8 cellular contexts compared by ENCODE assay signal in the genomic region with DNA sequence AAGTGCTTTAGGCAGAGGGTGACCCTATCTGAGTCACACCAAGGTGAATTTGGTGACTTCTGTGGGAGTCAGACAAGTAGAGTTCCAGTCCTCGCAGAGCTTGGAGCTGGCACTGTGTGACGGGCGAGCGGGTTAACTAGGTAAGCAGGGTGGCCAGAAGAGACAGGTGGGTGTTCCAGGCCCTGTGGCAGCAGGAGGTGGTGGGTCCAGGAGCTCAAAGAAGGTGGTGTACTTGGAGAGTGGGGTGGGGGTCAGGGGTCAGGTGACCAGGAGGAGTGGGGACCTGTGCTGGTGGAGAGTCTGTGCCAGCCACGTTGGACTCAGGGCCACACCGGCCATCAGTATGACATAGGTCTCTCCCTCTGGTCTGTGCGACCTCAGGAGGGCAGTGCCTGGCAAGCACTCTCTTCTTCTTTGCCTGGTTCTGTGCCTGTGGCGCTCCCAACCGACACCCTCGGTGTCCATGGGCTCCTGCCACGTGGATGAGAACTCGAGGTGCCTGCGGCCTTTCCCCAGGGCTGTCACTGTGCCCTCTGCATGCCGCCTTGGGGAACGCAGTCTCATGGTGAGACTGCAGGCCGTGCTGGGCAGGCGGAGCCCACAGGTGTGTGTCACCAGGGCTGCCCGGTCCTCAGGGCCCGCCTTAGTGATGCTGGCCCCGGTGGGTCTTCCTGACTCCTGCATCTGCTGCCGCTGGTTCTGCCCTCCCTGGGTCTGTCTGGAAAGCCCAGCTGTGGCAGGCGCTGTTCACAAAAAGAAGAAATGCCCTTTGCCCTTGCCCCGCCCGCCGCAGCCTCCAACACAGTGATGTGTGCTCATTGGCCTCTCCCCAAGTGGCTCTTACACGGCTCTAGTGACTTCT. TPM values are rescaled to one million over a fixed set of nuclear protein-coding genes. Genes with fewer than 3 reads are reported as not detected.
DNase-seq lines count a peak whose midpoint lies in the region; ATAC-seq and TF ChIP-seq lines count a peak whose summit lies in the region.
"Had no signal": no experiment of that assay in that cellular context is flagged by ENCODE, and none has a peak within 500 bp of the region (broad histone marks: within the 10 kb centered on the region; RNA-seq: fewer than 3 reads in every experiment).

No MANE protein-coding gene starts in this region.

- peak overlapping the region; percentile 76 for H3K4me3 Mint-ChIP-seq in GM23338

- H3K4me2 ChIP-seq in GM23338 (peak overlapping the region; percentile 75; the same call in 1 of the 2 replicates), SU-DHL-6 (ENCODE audit: low read depth, low read length, poor library complexity, severe bottlenecking) (no peak overlapping the region), fibroblast of lung (ENCODE audit: extremely low read depth, insufficient read depth, low read length) (peak overlapping the region; percentile 23)

- H3K36me3 ChIP-seq in GM23338 (ENCODE audit: insufficient read depth): peaks cover 7% of the 10 kb centered on the region; the same call in 1 of the 2 replicates
- H3K36me3 ChIP-seq in SU-DHL-6 (ENCODE audit: low read length): no peaks in the 10 kb centered on the region
- peaks cover 23% of the 10 kb centered on the region for H3K36me3 ChIP-seq in fibroblast of lung (ENCODE audit: control insufficient read depth, insufficient read depth, low read length)
- H3K36me3 ChIP-seq in gastrocnemius medialis: peaks cover 0 to 27% of the 10 kb centered on the region in 2 donors

- peaks cover 9% of the 10 kb centered on the region; the same call in 1 of the 2 replicates for H3F3A ChIP-seq in GM23338 (replicated peaks; ENCODE audit: low read depth)
- H3F3A ChIP-seq in SU-DHL-6 (ENCODE audit: insufficient read depth): peaks cover 19% of the 10 kb centered on the region

- CTCF ChIA-PET in HEK293T (lab: Yijun Ruan, JAX): no interaction called here

- no peak overlapping the region for H3K4me3 ChIP-seq in GM23338
- no peak overlapping the region for H3K4me3 ChIP-seq in SU-DHL-6 (ENCODE audit: insufficient read depth, low read length, poor library complexity, severe bottlenecking)
- peak overlapping the region in 1 of 4 experiments; percentile 62 for H3K4me3 ChIP-seq in fibroblast of lung (replicated peaks in 1 of 4; ENCODE audit: control extremely low read depth in 1 of 4, insufficient read depth in 1 of 4, low read depth in 3 of 4, low read length in 4 of 4)
- peak overlapping the region in 1 of 4 donors; percentile 37 for H3K4me3 ChIP-seq in gastrocnemius medialis

- H3K4me1 ChIP-seq in GM23338 (ENCODE audit: insufficient read depth): peaks cover 7% of the 10 kb centered on the region; the same call in 1 of the 2 replicates
- H3K4me1 ChIP-seq in fibroblast of lung (ENCODE audit: control insufficient read depth, extremely low read depth, insufficient read depth, low read length): peaks cover 8% of the 10 kb centered on the region
- peaks cover 23 to 38% of the 10 kb centered on the region in 2 donors for H3K4me1 ChIP-seq in gastrocnemius medialis

- no peak overlapping the region for H2AFZ ChIP-seq in GM23338
- no peak overlapping the region for H2AFZ ChIP-seq in SU-DHL-6 (ENCODE audit: low read depth, low read length, severe bottlenecking)
- no peak overlapping the region for H2AFZ ChIP-seq in fibroblast of lung (ENCODE audit: low read length)

- peaks cover 30% of the 10 kb centered on the region for H3K36me3 Mint-ChIP-seq in GM23338 (ENCODE audit: low read depth)

- no peak for TF ChIP-seq POLR2A in gastrocnemius medialis (IDR thresholded peaks at IDR 0.05)

- H3K4me1 Mint-ChIP-seq in GM23338: peaks cover 3% of the 10 kb centered on the region

- H3K27me3 Mint-ChIP-seq in GM23338 (ENCODE audit: insufficient read depth, low read depth, poor library complexity): peaks cover 36% of the 10 kb centered on the region

- in situ Hi-C loops in gastrocnemius medialis (cut with MboI; ENCODE audit: low sequenced_read_pairs in 4 of 4): loop anchor here in 1 of 4 donors (25.0 kb wide), 1 partner anchor 136 kb away; no protein-coding TSS in a partner anchor

- H3K27ac ChIP-seq in GM23338 (ENCODE audit: low read depth) (no peak overlapping the region), SU-DHL-6 (ENCODE audit: low read depth, low read length) (no peak overlapping the region), fibroblast of lung (ENCODE audit: insufficient read depth, low read length) (no peak overlapping the region), gastrocnemius medialis (peak overlapping the region in 3 of 4 donors; percentile 92)

- H3K9me3 ChIP-seq in SU-DHL-6 (ENCODE audit: insufficient read depth, low read length): no peaks in the 10 kb centered on the region
- H3K9me3 ChIP-seq in fibroblast of lung (ENCODE audit: control insufficient read depth, insufficient read depth, low read depth, low read length): no peaks in the 10 kb centered on the region
- no peaks in the 10 kb centered on the region for H3K9me3 ChIP-seq in gastrocnemius medialis

- DNase-seq in GM23338 (ENCODE audit: low spot score) (no peak), fibroblast of lung (ENCODE audit: low read depth in 2 of 2) (no peak), gastrocnemius medialis (no peak), GOT3 (lab: John Stamatoyannopoulos, UW) (no peak), NCI-H82 treated with DMSO at 0.1 percent for 48 hours (lab: John Stamatoyannopoulos, UW; ENCODE audit: unreplicated experiment) (no peak), HEK293T (ENCODE audit: extremely low spot score) (no peak)

- H3K79me2 ChIP-seq in GM23338 (replicated peaks; ENCODE audit: insufficient read depth): no peaks in the 10 kb centered on the region
- H3K79me2 ChIP-seq in SU-DHL-6 (ENCODE audit: insufficient read depth, low read length): no peaks in the 10 kb centered on the region
- H3K79me2 ChIP-seq in fibroblast of lung (ENCODE audit: control insufficient read depth, insufficient read depth, low read length): peaks cover 9% of the 10 kb centered on the region

- peaks cover 17% of the 10 kb centered on the region for H3K27me3 ChIP-seq in GM23338 (ENCODE audit: insufficient read depth)
- H3K27me3 ChIP-seq in SU-DHL-6 (ENCODE audit: low read length): no peaks in the 10 kb centered on the region
- H3K27me3 ChIP-seq in fibroblast of lung (ENCODE audit: control insufficient read depth, insufficient read depth, low read length): no peaks in the 10 kb centered on the region
- no peaks in the 10 kb centered on the region for H3K27me3 ChIP-seq in gastrocnemius medialis

- POLR2A ChIA-PET in HEK293T (lab: Yijun Ruan, JAX): no interaction called here

- peak overlapping the region; percentile 57; the same call in 1 of the 2 replicates for H3K9ac ChIP-seq in SU-DHL-6 (ENCODE audit: low read length)
- no peak overlapping the region for H3K9ac ChIP-seq in fibroblast of lung (ENCODE audit: insufficient read depth, low read length)

- H4K20me1 ChIP-seq in GM23338 (replicated peaks; ENCODE audit: insufficient read depth) (peaks cover 3% of the 10 kb centered on the region), SU-DHL-6 (ENCODE audit: low read depth, low read length) (no peaks in the 10 kb centered on the region), fibroblast of lung (ENCODE audit: control insufficient read depth, extremely low read depth, insufficient read depth, low read length) (no peaks in the 10 kb centered on the region)

- H3K27ac Mint-ChIP-seq in GM23338: no peak overlapping the region

- intact Hi-C loops in gastrocnemius medialis (cut with DNase I; ENCODE audit: low total_unique reads): loop anchor here (2.0 to 10.0 kb wide), 3 partner anchors 393 to 655 kb away; a partner anchor contains a TSS

- no peak for TF ChIP-seq CTCF in GM23338 (conservative IDR thresholded peaks at IDR 0.05; ENCODE audit: low read depth in 2 of 2)
- TF ChIP-seq CTCF in SU-DHL-6 (IDR thresholded peaks at IDR 0.05; ENCODE audit: insufficient read depth, low read length, poor library complexity, severe bottlenecking): no peak
- no peak for TF ChIP-seq CTCF in fibroblast of lung (conservative IDR thresholded peaks at IDR 0.05 in 1 of 2, IDR thresholded peaks at IDR 0.05 in 1 of 2; ENCODE audit: low read depth in 1 of 2, low read length in 2 of 2)
- no peak for TF ChIP-seq CTCF in gastrocnemius medialis (IDR thresholded peaks at IDR 0.05 in 4 of 5, conservative IDR thresholded peaks at IDR 0.05 in 1 of 5)

- ATAC-seq in GM23338: no peak
- no peak for ATAC-seq in gastrocnemius medialis

- no peaks in the 10 kb centered on the region for H3K9me3 Mint-ChIP-seq in GM23338

- no peaks in the 10 kb centered on the region for H3K9me2 ChIP-seq in GM23338 (ENCODE audit: insufficient read depth)
- no peaks in the 10 kb centered on the region for H3K9me2 ChIP-seq in SU-DHL-6 (replicated peaks; ENCODE audit: insufficient read depth, low read length)

TF ChIP-seq in GM23338, 12 proteins besides CTCF, POLR2A, EP300 and RAD21 (continues in another document):
- TF ChIP-seq STAT1 (IDR thresholded peaks at IDR 0.05; ENCODE audit: unreplicated experiment): no peak
- TF ChIP-seq EZH2 (IDR thresholded peaks at IDR 0.05; ENCODE audit: low read depth, unreplicated experiment): no peak

TF ChIP-seq in HEK293T, 16 proteins besides CTCF, POLR2A, EP300 and RAD21 (continues in another document):
- no peak for TF ChIP-seq SP1 (IDR thresholded peaks at IDR 0.05)

RNA-seq across cellular contexts. Expression of a gene that starts 1.6 kb away (rescaled TPM):
- total RNA-seq in GM23338 (2014; rRNA removed; shearing (Covaris generic)): 24.3 and 26.0 TPM in 2 replicates
- polyA plus RNA-seq in GM23338 (2016; fragmentation: Nextera tagmentation; extraction: Ambion mirVana) (19.7 and 20.9 TPM in 2 replicates), fibroblast of lung (13.1 and 15.2 TPM in 2 replicates)
- total RNA-seq in fibroblast of lung (18.5 and 20.3 TPM in 2 replicates), gastrocnemius medialis (1 to 10 TPM; 7.8 to 9.8 (median 8.2) TPM)
- 12.6 and 17.4 TPM in 2 replicates for polyA plus RNA-seq in fibroblast of lung (2012)
- polyA minus RNA-seq in fibroblast of lung (ENCODE audit: low replicate concordance): 4.7 and 17.0 TPM in 2 replicates

RNA-seq across cellular contexts. Expression of a gene that starts 6.7 kb away (rescaled TPM):
- total RNA-seq in GM23338 (2014; rRNA removed; shearing (Covaris generic)): 48.8 and 50.6 TPM in 2 replicates
- polyA plus RNA-seq in GM23338 (2016; fragmentation: Nextera tagmentation; extraction: Ambion mirVana): 9.6 and 12.3 TPM in 2 replicates
- 30.8 and 34.0 TPM in 2 replicates for total RNA-seq in fibroblast of lung
- polyA plus RNA-seq in fibroblast of lung: 19.7 and 25.9 TPM in 2 replicates
- 29.3 and 39.7 TPM in 2 replicates for polyA plus RNA-seq in fibroblast of lung (2012)
- 7.3 and 8.1 TPM in 2 replicates for polyA minus RNA-seq in fibroblast of lung (ENCODE audit: low replicate concordance)
- 10 to 100 TPM; 21.9 to 52.1 (median 40.5) TPM for total RNA-seq in gastrocnemius medialis

RNA-seq across cellular contexts. Expression of a gene that starts 18.9 kb away (rescaled TPM):
- total RNA-seq in GM23338 (2014; rRNA removed; shearing (Covaris generic)): 110 and 113 TPM in 2 replicates
- polyA plus RNA-seq in GM23338 (2016; fragmentation: Nextera tagmentation; extraction: Ambion mirVana) (74.9 and 79.4 TPM in 2 replicates), fibroblast of lung (0.17 and 0.59 TPM in 2 replicates)
- total RNA-seq in fibroblast of lung (0.17 and 1.3 TPM in 2 replicates), gastrocnemius medialis (1 to 10 TPM in 2 of 4 donors, under 1 TPM in 2; 0.41 to 4.1 (median 1.6) TPM)
- 0.49 and 1.3 TPM in 2 replicates for polyA plus RNA-seq in fibroblast of lung (2012)
- not detected in 2 replicates for polyA minus RNA-seq in fibroblast of lung (ENCODE audit: low replicate concordance)
- total RNA-seq: bronchial epithelial cell had no signal

Comparison
In these comparisons a context has a peak if more than half of its experiments do, and no peak if none do; other contexts are left out.
1. H3K27ac ChIP-seq: peak in gastrocnemius medialis (3 of 4); none in GM23338 (single experiment), SU-DHL-6 (single experiment) and fibroblast of lung (single experiment).
2. RNA of a gene that starts 18.9 kb away (total RNA-seq): 110 to 113 TPM in GM23338; 0.41 to 4.1 TPM in gastrocnemius medialis and 0.17 to 1.3 TPM in fibroblast of lung; every median in the first group is over 10 times any median in the second.